In the genomic region with DNA sequence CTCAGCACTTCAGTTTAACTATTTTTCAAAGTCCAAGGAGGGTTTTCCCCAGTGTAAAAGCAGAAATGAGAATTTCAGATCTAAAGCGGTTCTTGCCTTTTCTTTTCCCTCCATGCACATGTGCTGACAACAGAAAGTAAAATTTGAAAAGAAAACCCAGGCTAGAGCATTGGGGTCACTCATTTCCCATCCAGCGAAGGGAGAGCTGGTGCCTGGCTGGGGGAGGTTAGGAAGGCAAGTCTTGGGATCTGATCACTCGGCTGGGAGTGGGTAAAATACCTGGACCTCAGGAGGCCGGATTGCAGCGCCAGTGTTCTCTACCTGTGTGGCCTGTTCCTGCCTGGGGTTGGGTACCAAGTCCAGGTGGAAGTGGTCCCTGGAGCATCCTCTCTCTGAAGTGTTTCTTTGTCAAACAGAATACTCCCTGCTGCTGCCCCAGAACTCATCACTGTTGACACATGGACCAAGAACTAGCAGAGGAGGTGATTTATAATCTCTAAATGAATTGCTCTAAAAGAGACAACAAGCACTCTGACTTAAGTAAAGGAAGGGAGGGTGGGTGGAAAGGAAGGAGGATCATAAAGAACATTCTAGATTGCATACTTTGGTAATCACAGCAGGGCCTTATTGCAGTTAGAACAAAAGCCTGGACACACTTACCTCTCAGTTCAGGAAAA, we compare ENCODE assay signal across 12 cellular contexts.
DNase-seq lines count a peak whose midpoint lies in the region; ATAC-seq and TF ChIP-seq lines count a peak whose summit lies in the region.
"Had no signal": no experiment of that assay in that cellular context is flagged by ENCODE, and none has a peak within 500 bp of the region (broad histone marks: within the 10 kb centered on the region; RNA-seq: fewer than 3 reads in every experiment).

No MANE protein-coding gene starts in this region.

- DNase-seq in medulla oblongata (ENCODE audit: extremely low spot score) (no peak), NCI-H1105 (lab: John Stamatoyannopoulos, UW) (no peak), foreskin keratinocyte (no peak), NCI-H2196 (lab: John Stamatoyannopoulos, UW; ENCODE audit: unreplicated experiment) (no peak)
- DNase-seq: activated CD4-positive, alpha-beta T cell treated with anti-CD3 and anti-CD28 coated beads for 4 hours; activated naive CD8-positive, alpha-beta T cell treated with anti-CD3 and anti-CD28 coated beads, Interleukin-2, amount 50 U/mL, for 24 hours; hypothalamus; mucosa of descending colon had no signal

- H3K36me3 Mint-ChIP-seq in brain: peaks cover 16% of the 10 kb centered on the region

- H3K4me3 Mint-ChIP-seq in brain: no peak overlapping the region
- H3K4me3 Mint-ChIP-seq: activated naive CD8-positive, alpha-beta T cell treated with anti-CD3 and anti-CD28 coated beads, Interleukin-2, amount 50 U/mL, for 24 hours had no signal

- no peak for TF ChIP-seq CTCF in brain (conservative IDR thresholded peaks at IDR 0.05)
- TF ChIP-seq CTCF in foreskin keratinocyte (conservative IDR thresholded peaks at IDR 0.05): no peak

- H3K9me3 Mint-ChIP-seq in brain: peaks cover 0 to under 1% (median 0%) of the 10 kb centered on the region in 5 experiments
- H3K9me3 Mint-ChIP-seq: activated naive CD8-positive, alpha-beta T cell treated with anti-CD3 and anti-CD28 coated beads, Interleukin-2, amount 50 U/mL, for 24 hours had no signal

- H3K27ac Mint-ChIP-seq in brain: peak overlapping the region in 3 of 5 experiments; percentile 21 to 54 (median 39)
- H3K27ac Mint-ChIP-seq: activated naive CD8-positive, alpha-beta T cell treated with anti-CD3 and anti-CD28 coated beads, Interleukin-2, amount 50 U/mL, for 24 hours had no signal

- peaks cover 12% of the 10 kb centered on the region for H3K4me1 ChIP-seq in foreskin keratinocyte

- no peaks in the 10 kb centered on the region for H3K27me3 ChIP-seq in foreskin keratinocyte

- no peak overlapping the region for H3K27ac ChIP-seq in foreskin keratinocyte

- no peaks in the 10 kb centered on the region for H3K27me3 Mint-ChIP-seq in brain
- H3K27me3 Mint-ChIP-seq: activated naive CD8-positive, alpha-beta T cell treated with anti-CD3 and anti-CD28 coated beads, Interleukin-2, amount 50 U/mL, for 24 hours had no signal

- H3K4me1 Mint-ChIP-seq in brain: peaks cover 41% of the 10 kb centered on the region

- peak; percentile 74 for ATAC-seq in GM18861 (IDR thresholded peaks at IDR 0.05; ENCODE audit: unreplicated experiment)
- peak; percentile 81 for ATAC-seq in GM21390 (IDR thresholded peaks at IDR 0.05; ENCODE audit: unreplicated experiment)
- peak; percentile 90 for ATAC-seq in HG03066 (IDR thresholded peaks at IDR 0.05; ENCODE audit: low read depth, unreplicated experiment)
- no peak for ATAC-seq in foreskin keratinocyte
- ATAC-seq: activated naive CD8-positive, alpha-beta T cell treated with anti-CD3 and anti-CD28 coated beads, Interleukin-2, amount 50 U/mL, for 24 hours; mucosa of descending colon had no signal
